ENCODE assay signal across 15 cellular contexts in the genomic region with DNA sequence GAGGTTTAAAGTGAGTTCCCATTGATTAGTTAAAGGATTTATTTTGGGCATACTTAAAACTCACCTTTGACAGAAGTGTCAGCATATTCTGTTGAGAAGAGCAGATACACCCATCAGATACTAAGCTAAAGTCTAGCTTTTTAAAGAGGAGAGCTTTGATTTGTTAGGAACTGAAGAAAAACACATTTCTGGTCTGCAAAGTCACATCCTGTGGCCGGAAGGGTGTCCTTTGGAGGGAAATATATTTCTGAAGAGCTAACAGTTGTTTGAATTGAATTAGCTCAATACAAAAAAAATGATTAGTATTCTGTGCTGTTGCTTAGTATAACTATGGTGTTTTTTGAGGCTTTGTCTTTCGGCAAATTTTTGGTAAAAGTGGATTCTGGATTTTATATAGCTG.
DNase-seq lines count a peak whose midpoint lies in the region; ATAC-seq and TF ChIP-seq lines count a peak whose summit lies in the region.
"Had no signal": no experiment of that assay in that cellular context is flagged by ENCODE, and none has a peak within 500 bp of the region (broad histone marks: within the 10 kb centered on the region; RNA-seq: fewer than 3 reads in every experiment).

No MANE protein-coding gene starts in this region.

- intact Hi-C loops in ascending aorta (cut with DNase I), result no loop called here

- ATAC-seq in HG03095 (IDR thresholded peaks at IDR 0.05; ENCODE audit: unreplicated experiment), result no peak
- ATAC-seq: CD8-positive, alpha-beta T cell had no signal

- H3K9ac ChIP-seq in BLaER1 treated with 17β-estradiol and CSF1 and Interleukin-3, amounts not matched to agents 10 nM and 100 nM, result no peak overlapping the region

- peak overlapping the region in 4 of 11 experiments; percentile 15 to 50 (median 36); a peak in 6 of 22 replicates for H3K27ac ChIP-seq in BLaER1 treated with 17β-estradiol and CSF1 and Interleukin-3, amounts not matched to agents 10 nM and 100 nM
- H3K27ac ChIP-seq in ascending aorta, result no peak overlapping the region
- H3K27ac ChIP-seq: HL-60 had no signal

- H3K36me3 ChIP-seq in BLaER1 treated with 17β-estradiol and CSF1 and Interleukin-3, amounts not matched to agents 10 nM and 100 nM, result no peaks in the 10 kb centered on the region
- no peaks in the 10 kb centered on the region for H3K36me3 ChIP-seq in ascending aorta

- H4K20me1 ChIP-seq in BLaER1 treated with 17β-estradiol and CSF1 and Interleukin-3, amounts not matched to agents 10 nM and 100 nM, result no peaks in the 10 kb centered on the region

- DNase-seq in HT1080 (ENCODE audit: low read depth) (peak; percentile 32), dermis blood vessel endothelial cell (peak; percentile 66), lung microvascular endothelial cell (ENCODE audit: low read depth in 2 of 2) (peak; percentile 57 to 67), cortex of kidney (lab: John Stamatoyannopoulos, UW) (no peak), ascending aorta (ENCODE audit: low spot score in 2 of 2) (no peak)
- DNase-seq: ACHN; Caco-2; CD8-positive, alpha-beta T cell; DND-41; GDM1; HCEC 1CT; HFFc6 had no signal

- peak overlapping the region in 9 of 11 experiments; percentile 0 to 56 (median 40); a peak in 13 of 22 replicates for H3K4me2 ChIP-seq in BLaER1 treated with 17β-estradiol and CSF1 and Interleukin-3, amounts not matched to agents 10 nM and 100 nM

- no peak for TF ChIP-seq CTCF in ascending aorta (IDR thresholded peaks at IDR 0.05)

- H3K27me3 ChIP-seq in BLaER1 treated with 17β-estradiol and CSF1 and Interleukin-3, amounts not matched to agents 10 nM and 100 nM, result no peaks in the 10 kb centered on the region
- H3K27me3 ChIP-seq in ascending aorta, result no peaks in the 10 kb centered on the region

- H3K4me3 ChIP-seq in BLaER1 treated with 17β-estradiol and CSF1 and Interleukin-3, amounts not matched to agents 10 nM and 100 nM, result no peak overlapping the region
- no peak overlapping the region for H3K4me3 ChIP-seq in ascending aorta

- H3K9me3 ChIP-seq in BLaER1 treated with 17β-estradiol and CSF1 and Interleukin-3, amounts not matched to agents 10 nM and 100 nM (replicated peaks in 1 of 11), result no peaks in the 10 kb centered on the region
- H3K9me3 ChIP-seq in ascending aorta, result no peaks in the 10 kb centered on the region
- H3K9me3 ChIP-seq: Caco-2 had no signal

- H3K4me1 ChIP-seq in BLaER1 treated with 17β-estradiol and CSF1 and Interleukin-3, amounts not matched to agents 10 nM and 100 nM, result peaks cover 0 to 18% (median 10%) of the 10 kb centered on the region in 10 experiments; a peak in 10 of 20 replicates
- H3K4me1 ChIP-seq in ascending aorta, result no peaks in the 10 kb centered on the region
- H3K4me1 ChIP-seq: Caco-2 had no signal

Comparison
In these comparisons a context has a peak if more than half of its experiments do, and no peak if none do; other contexts are left out.
1. DNase-seq: peak in HT1080 (single experiment), dermis blood vessel endothelial cell (single experiment) and lung microvascular endothelial cell (2 of 2); none in cortex of kidney (single experiment) and ascending aorta (0 of 2).